16 cellular contexts compared by ENCODE assay signal in the genomic region with DNA sequence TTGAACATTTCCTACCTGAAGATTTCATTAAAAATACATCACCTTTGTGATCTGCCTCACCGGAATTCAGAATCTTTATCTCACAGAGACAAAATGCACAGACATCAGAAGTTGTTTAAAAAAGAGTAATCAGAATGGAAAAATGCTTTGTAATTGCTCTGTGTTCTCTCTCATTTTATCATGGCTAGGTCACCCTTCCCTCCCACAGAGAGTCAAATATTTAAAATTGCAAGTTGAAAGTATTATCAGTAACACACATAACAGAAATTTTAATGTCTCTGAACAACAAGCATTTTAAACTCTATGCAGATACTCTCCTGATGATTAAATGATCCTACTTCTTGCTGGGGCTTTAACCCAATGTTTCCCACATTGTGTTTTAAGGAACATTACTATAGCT.
DNase-seq lines count a peak whose midpoint lies in the region; ATAC-seq, FAIRE-seq and TF ChIP-seq lines count a peak whose summit lies in the region.
"Had no signal": no experiment of that assay in that cellular context is flagged by ENCODE, and none has a peak within 500 bp of the region (broad histone marks: within the 10 kb centered on the region; RNA-seq: fewer than 3 reads in every experiment).

No MANE protein-coding gene starts in this region.

- no peak overlapping the region for H3K23ac ChIP-seq in trophoblast cell (ENCODE audit: low read length)

- intact Hi-C loops in activated T-helper 1 cell treated with anti-CD3 and anti-CD28 coated beads, Interleukin-12 subunit alpha, Interleukin-12 subunit beta, Interleukin-2, Interleukin-4 antibody, amounts not matched to agents 30 ng/mL and 10 ng/mL and 1 ng/mL, durations not matched to agents 14 hours and 24 hours and 36 hours (cut with micrococcal nuclease): no loop called here

- H3K9ac ChIP-seq in astrocyte (ENCODE audit: low read length): peak overlapping the region; percentile 74
- no peak overlapping the region for H3K9ac ChIP-seq in trophoblast cell (ENCODE audit: low read length)
- H3K9ac ChIP-seq: KMS-11 had no signal

- no peak overlapping the region for H4K12ac ChIP-seq in trophoblast cell (ENCODE audit: low read depth, low read length)

- no peak overlapping the region for H4K91ac ChIP-seq in trophoblast cell (ENCODE audit: low read depth, low read length)

- no peak overlapping the region for H3K4ac ChIP-seq in trophoblast cell (ENCODE audit: low read depth, low read length)

- peak; percentile 7 for DNase-seq in EL
- peak; percentile 56 for DNase-seq in astrocyte (ENCODE audit: low read depth)
- DNase-seq in fibroblast of pulmonary artery (ENCODE audit: low read depth): peak; percentile 20
- peak; percentile 17 to 47 for DNase-seq in trophoblast cell
- DNase-seq in activated T-helper 1 cell treated with anti-CD3 and anti-CD28 coated beads, Interleukin-12 subunit alpha, Interleukin-12 subunit beta, Interleukin-2, Interleukin-4 antibody, amounts not matched to agents 30 ng/mL and 10 ng/mL and 1 ng/mL, durations not matched to agents 14 hours and 24 hours and 36 hours (ENCODE audit: low spot score): no peak
- no peak for DNase-seq in HT-29 (ENCODE audit: low spot score)
- DNase-seq: C1 segment of cervical spinal cord, DMS 273 treated with DMSO at 0.1 percent for 48 hours, NCI-H1436, NCI-H2029, NCI-H524 had no signal

- H2BK12ac ChIP-seq in trophoblast cell (ENCODE audit: low read length): no peak overlapping the region

- no peak overlapping the region for H3K18ac ChIP-seq in trophoblast cell (ENCODE audit: low read length)

- H3K27ac ChIP-seq in astrocyte (ENCODE audit: low read depth, low read length) (peak overlapping the region; percentile 73), trophoblast cell (ENCODE audit: low read depth, low read length) (no peak overlapping the region)
- H3K27ac ChIP-seq: KMS-11 had no signal

- no peak overlapping the region for H4K8ac ChIP-seq in trophoblast cell (ENCODE audit: low read depth, low read length)

- no peak overlapping the region for H2AK5ac ChIP-seq in trophoblast cell (ENCODE audit: low read length)

- H3K4me1 Mint-ChIP-seq in astrocyte (ENCODE audit: low read depth, unreplicated experiment): peaks cover 24% of the 10 kb centered on the region
- no peaks in the 10 kb centered on the region for H3K4me1 Mint-ChIP-seq in activated T-helper 1 cell treated with anti-CD3 and anti-CD28 coated beads, Interleukin-12 subunit alpha, Interleukin-12 subunit beta, Interleukin-2, Interleukin-4 antibody, amounts not matched to agents 30 ng/mL and 10 ng/mL and 1 ng/mL, durations not matched to agents 14 hours and 24 hours and 36 hours (ENCODE audit: low read depth)
- H3K4me1 Mint-ChIP-seq in stimulated activated memory B cell treated with anti-CD40 and anti-IgM and Interleukin-4, amounts not matched to agents 10 μg/mL and 1 μg/mL and 100 μg/mL, for 72 hours: no peaks in the 10 kb centered on the region

- H3K27me3 ChIP-seq in astrocyte (ENCODE audit: insufficient read depth, low read length): no peaks in the 10 kb centered on the region
- H3K27me3 ChIP-seq in trophoblast cell (ENCODE audit: insufficient read depth, low read length): no peaks in the 10 kb centered on the region

- H3K14ac ChIP-seq in trophoblast cell (ENCODE audit: low read length): no peak overlapping the region

- H3K4me2 ChIP-seq in astrocyte (ENCODE audit: low read length): peak overlapping the region; percentile 67
- H3K4me2 ChIP-seq in trophoblast cell (ENCODE audit: low read length): no peak overlapping the region
- H3K4me2 ChIP-seq: KMS-11 had no signal

- H3K79me1 ChIP-seq in trophoblast cell (ENCODE audit: low read length): no peaks in the 10 kb centered on the region

- H3K36me3 ChIP-seq in astrocyte (ENCODE audit: insufficient read depth, low read length) (no peaks in the 10 kb centered on the region), trophoblast cell (ENCODE audit: control insufficient read depth in 1 of 2, insufficient read depth in 2 of 2, low read length in 2 of 2) (no peaks in the 10 kb centered on the region)

- H3K27me3 Mint-ChIP-seq in astrocyte (ENCODE audit: low read depth, unreplicated experiment): no peaks in the 10 kb centered on the region
- no peaks in the 10 kb centered on the region for H3K27me3 Mint-ChIP-seq in activated T-helper 1 cell treated with anti-CD3 and anti-CD28 coated beads, Interleukin-12 subunit alpha, Interleukin-12 subunit beta, Interleukin-2, Interleukin-4 antibody, amounts not matched to agents 30 ng/mL and 10 ng/mL and 1 ng/mL, durations not matched to agents 14 hours and 24 hours and 36 hours (ENCODE audit: insufficient read depth)
- H3K27me3 Mint-ChIP-seq in stimulated activated memory B cell treated with anti-CD40 and anti-IgM and Interleukin-4, amounts not matched to agents 10 μg/mL and 1 μg/mL and 100 μg/mL, for 72 hours: no peaks in the 10 kb centered on the region

- H3K36me3 Mint-ChIP-seq in astrocyte (ENCODE audit: low read depth, unreplicated experiment): no peaks in the 10 kb centered on the region
- no peaks in the 10 kb centered on the region for H3K36me3 Mint-ChIP-seq in activated T-helper 1 cell treated with anti-CD3 and anti-CD28 coated beads, Interleukin-12 subunit alpha, Interleukin-12 subunit beta, Interleukin-2, Interleukin-4 antibody, amounts not matched to agents 30 ng/mL and 10 ng/mL and 1 ng/mL, durations not matched to agents 14 hours and 24 hours and 36 hours (ENCODE audit: low read depth)
- H3K36me3 Mint-ChIP-seq in stimulated activated memory B cell treated with anti-CD40 and anti-IgM and Interleukin-4, amounts not matched to agents 10 μg/mL and 1 μg/mL and 100 μg/mL, for 72 hours: no peaks in the 10 kb centered on the region

- H3K4me3 ChIP-seq in astrocyte (ENCODE audit: insufficient read depth, low read depth, low read length) (no peak overlapping the region), fibroblast of pulmonary artery (replicated peaks; ENCODE audit: low read depth, low read length) (no peak overlapping the region), trophoblast cell (ENCODE audit: low read depth, low read length) (no peak overlapping the region)

- FAIRE-seq in astrocyte (lab: Jason Lieb, UNC): peak; percentile 93
- FAIRE-seq: A204.1, GM19239 had no signal

- no peak overlapping the region for H2BK120ac ChIP-seq in trophoblast cell (ENCODE audit: insufficient read depth, low read length, poor library complexity)

- H3K9me3 ChIP-seq in astrocyte (ENCODE audit: insufficient read depth, low read depth, low read length) (no peaks in the 10 kb centered on the region), trophoblast cell (ENCODE audit: insufficient read depth, low read depth, low read length) (no peaks in the 10 kb centered on the region)

- no peaks in the 10 kb centered on the region for H3K9me3 Mint-ChIP-seq in astrocyte (ENCODE audit: unreplicated experiment)
- H3K9me3 Mint-ChIP-seq in activated T-helper 1 cell treated with anti-CD3 and anti-CD28 coated beads, Interleukin-12 subunit alpha, Interleukin-12 subunit beta, Interleukin-2, Interleukin-4 antibody, amounts not matched to agents 30 ng/mL and 10 ng/mL and 1 ng/mL, durations not matched to agents 14 hours and 24 hours and 36 hours: no peaks in the 10 kb centered on the region
- peaks cover 3% of the 10 kb centered on the region for H3K9me3 Mint-ChIP-seq in stimulated activated memory B cell treated with anti-CD40 and anti-IgM and Interleukin-4, amounts not matched to agents 10 μg/mL and 1 μg/mL and 100 μg/mL, for 72 hours

- H3K4me1 ChIP-seq in astrocyte (ENCODE audit: insufficient read depth, low read length) (peaks cover 7% of the 10 kb centered on the region), trophoblast cell (ENCODE audit: control insufficient read depth in 1 of 2, insufficient read depth in 2 of 2, low read length in 2 of 2) (no peaks in the 10 kb centered on the region)

- no peak for ATAC-seq in GM21367 (IDR thresholded peaks at IDR 0.05; ENCODE audit: unreplicated experiment)
- no peak for ATAC-seq in stimulated activated memory B cell treated with anti-CD40 and anti-IgM and Interleukin-4, amounts not matched to agents 10 μg/mL and 1 μg/mL and 100 μg/mL, for 72 hours

- WGBS in trophoblast cell (ENCODE audit: extremely low coverage, insufficient coverage, insufficient read length): no CpG with 5 or more reads among the region's 1 CpG

- no peak for TF ChIP-seq CTCF in astrocyte (IDR thresholded peaks at IDR 0.05; ENCODE audit: insufficient read depth, low read depth, low read length)
- no peak for TF ChIP-seq CTCF in fibroblast of pulmonary artery (IDR thresholded peaks at IDR 0.05; ENCODE audit: low read length, missing control alignments)

- no peak overlapping the region for H2AFZ ChIP-seq in astrocyte (ENCODE audit: low read depth, low read length)
- H2AFZ ChIP-seq in trophoblast cell (ENCODE audit: insufficient read depth, low read length, poor library complexity): no peak overlapping the region

- H3K79me2 ChIP-seq in astrocyte (ENCODE audit: insufficient read depth, low read length) (no peaks in the 10 kb centered on the region), trophoblast cell (ENCODE audit: control insufficient read depth, insufficient read depth, low read length, poor library complexity) (no peaks in the 10 kb centered on the region)

- H3K27ac Mint-ChIP-seq in astrocyte (ENCODE audit: unreplicated experiment): peak overlapping the region; percentile 97
- H3K27ac Mint-ChIP-seq in activated T-helper 1 cell treated with anti-CD3 and anti-CD28 coated beads, Interleukin-12 subunit alpha, Interleukin-12 subunit beta, Interleukin-2, Interleukin-4 antibody, amounts not matched to agents 30 ng/mL and 10 ng/mL and 1 ng/mL, durations not matched to agents 14 hours and 24 hours and 36 hours: no peak overlapping the region
- no peak overlapping the region for H3K27ac Mint-ChIP-seq in stimulated activated memory B cell treated with anti-CD40 and anti-IgM and Interleukin-4, amounts not matched to agents 10 μg/mL and 1 μg/mL and 100 μg/mL, for 72 hours

- no peak overlapping the region for H3K4me3 Mint-ChIP-seq in astrocyte (ENCODE audit: unreplicated experiment)
- no peak overlapping the region for H3K4me3 Mint-ChIP-seq in activated T-helper 1 cell treated with anti-CD3 and anti-CD28 coated beads, Interleukin-12 subunit alpha, Interleukin-12 subunit beta, Interleukin-2, Interleukin-4 antibody, amounts not matched to agents 30 ng/mL and 10 ng/mL and 1 ng/mL, durations not matched to agents 14 hours and 24 hours and 36 hours
- H3K4me3 Mint-ChIP-seq in stimulated activated memory B cell treated with anti-CD40 and anti-IgM and Interleukin-4, amounts not matched to agents 10 μg/mL and 1 μg/mL and 100 μg/mL, for 72 hours: no peak overlapping the region

- no peaks in the 10 kb centered on the region for H4K20me1 ChIP-seq in astrocyte (ENCODE audit: insufficient read depth, low read length)

- H2BK5ac ChIP-seq in trophoblast cell (ENCODE audit: low read depth, low read length, poor library complexity): no peak overlapping the region

Comparison
In these comparisons a context has a peak if more than half of its experiments do, and no peak if none do; other contexts are left out.
1. DNase-seq: peak in EL (single experiment), astrocyte (single experiment), fibroblast of pulmonary artery (single experiment) and trophoblast cell (2 of 2); none in activated T-helper 1 cell treated with anti-CD3 and anti-CD28 coated beads, Interleukin-12 subunit alpha, Interleukin-12 subunit beta, Interleukin-2, Interleukin-4 antibody, amounts not matched to agents 30 ng/mL and 10 ng/mL and 1 ng/mL, durations not matched to agents 14 hours and 24 hours and 36 hours (single experiment) and HT-29 (single experiment).